Comparison of ENCODE assay signal across 8 cellular contexts in the genomic region with DNA sequence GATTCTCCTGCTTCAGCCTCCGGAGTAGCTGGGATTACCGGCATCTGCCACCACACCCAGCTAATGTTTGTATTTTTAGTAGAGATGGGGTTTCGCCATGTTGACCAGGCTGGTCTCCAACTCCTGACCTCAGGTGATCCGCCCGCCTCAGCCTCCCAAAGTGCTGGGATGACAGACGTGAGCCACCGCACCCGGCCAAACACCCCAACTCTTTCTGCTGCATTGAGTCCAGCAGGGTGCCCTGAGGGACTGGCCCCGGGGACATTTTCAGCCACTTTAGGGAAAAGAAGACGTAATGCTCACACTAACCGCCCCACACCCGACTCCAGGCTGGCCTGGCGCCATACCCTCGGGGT. TPM values are rescaled to one million over a fixed set of nuclear protein-coding genes. Genes with fewer than 3 reads are reported as not detected.
A peak's percentile ranks its signal among the peaks of the same experiment; 100 is the strongest.
DNase-seq lines count a peak whose midpoint lies in the region; TF ChIP-seq lines count a peak whose summit lies in the region.
"Not testable (repeated sequence)": the region's sequence is repeated elsewhere in the genome, so short reads cannot be mapped to it uniquely, and the experiment has no call there.

No MANE protein-coding gene starts in this region.

- intact Hi-C loops in colonic mucosa (cut with DNase I) = not testable (repeated sequence)

- H3K4me1 Mint-ChIP-seq in neural progenitor cell = peaks cover 29% of the 10 kb centered on the region

- H3K9ac ChIP-seq in colonic mucosa (ENCODE audit: low read depth in 2 of 2, low read length in 2 of 2) (peak overlapping the region; percentile 86 to 88), liver (ENCODE audit: low read depth in 1 of 2, low read length in 2 of 2) (peak overlapping the region; percentile 3 to 73)
- H3K9ac ChIP-seq in neural progenitor cell; smooth muscle cell (ENCODE audit: low read depth): not testable (repeated sequence)

- in situ Hi-C loops in HAP-1 (cut with MboI; ENCODE audit: low sequenced_read_pairs) = not testable (repeated sequence)

- not testable (repeated sequence) for DNase-seq in HAP-1 (ENCODE audit: low spot score in 2 of 2); RWPE1 (ENCODE audit: low spot score); colonic mucosa; cardiac muscle cell (ENCODE audit: low read depth in 1 of 2, low spot score in 1 of 2); neural progenitor cell (ENCODE audit: low spot score); smooth muscle cell (lab: John Stamatoyannopoulos, UW; ENCODE audit: unreplicated experiment)

- not testable (repeated sequence) for H3K79me2 ChIP-seq in neural progenitor cell (ENCODE audit: low read depth); smooth muscle cell (ENCODE audit: low read depth)

- H3K27me3 ChIP-seq in HAP-1 (ENCODE audit: low read depth); colonic mucosa; cardiac muscle cell; liver (ENCODE audit: control insufficient read depth in 4 of 4, insufficient read depth in 4 of 4, low read length in 3 of 4); neural progenitor cell; smooth muscle cell (ENCODE audit: low read depth): not testable (repeated sequence)

- WGBS in liver = 17% methylated on average over 14 of the region's 14 CpGs
- WGBS in smooth muscle cell (ENCODE audit: low lambda C conversion rate) = 76% methylated on average over 14 of the region's 14 CpGs

- H3K27ac ChIP-seq in 22Rv1 (peak overlapping the region; percentile 74), RWPE1 (peak overlapping the region; percentile 74), colonic mucosa (peak overlapping the region; percentile 62), cardiac muscle cell (peak overlapping the region; percentile 71), liver (ENCODE audit: low read depth in 1 of 2, low read length in 2 of 2) (peak overlapping the region; percentile 85 to 87)
- not testable (repeated sequence) for H3K27ac ChIP-seq in neural progenitor cell; smooth muscle cell (ENCODE audit: low read depth)

- H3K36me3 ChIP-seq in HAP-1 (replicated peaks); colonic mucosa; cardiac muscle cell; liver (ENCODE audit: control insufficient read depth in 4 of 4, insufficient read depth in 3 of 4, low read depth in 1 of 4, low read length in 3 of 4); neural progenitor cell; smooth muscle cell (ENCODE audit: low read depth): not testable (repeated sequence)

- not testable (repeated sequence) for H3F3A ChIP-seq in neural progenitor cell (ENCODE audit: low read depth); smooth muscle cell (ENCODE audit: low read depth)

- not testable (repeated sequence) for H3K36me3 Mint-ChIP-seq in neural progenitor cell

- H3K4me1 ChIP-seq in HAP-1 = peaks cover 12% of the 10 kb centered on the region
- H3K4me1 ChIP-seq in colonic mucosa; neural progenitor cell; smooth muscle cell (ENCODE audit: low read depth): not testable (repeated sequence)
- peaks cover 26% of the 10 kb centered on the region for H3K4me1 ChIP-seq in cardiac muscle cell (ENCODE audit: low read depth)
- H3K4me1 ChIP-seq in liver (ENCODE audit: control insufficient read depth in 4 of 4, insufficient read depth in 4 of 4, low read length in 3 of 4) = peaks cover 4 to 33% (median 22%) of the 10 kb centered on the region in 4 donors

- not testable (repeated sequence) for H4K20me1 ChIP-seq in neural progenitor cell (ENCODE audit: low read depth); smooth muscle cell (ENCODE audit: low read depth)

- not testable (repeated sequence) for H2AFZ ChIP-seq in neural progenitor cell (replicated peaks)
- H2AFZ ChIP-seq in smooth muscle cell (ENCODE audit: low read depth) = peak overlapping the region; percentile 58

- CTCF ChIA-PET in RWPE1 (lab: Yijun Ruan, JAX) = interaction anchor here (0.7 to 1.7 kb wide), 4 partner anchors 15 to 89 kb away, joined by 3 to 7 read pairs (median 6); no protein-coding TSS in a partner anchor

- H3K4me3 Mint-ChIP-seq in neural progenitor cell = not testable (repeated sequence)

- H3K9me3 ChIP-seq in HAP-1; colonic mucosa; cardiac muscle cell (ENCODE audit: low read depth); liver (ENCODE audit: control insufficient read depth in 4 of 4, low read length in 3 of 4); neural progenitor cell (ENCODE audit: low read depth); smooth muscle cell (replicated peaks; ENCODE audit: low read depth): not testable (repeated sequence)

- H3K27me3 Mint-ChIP-seq in neural progenitor cell (ENCODE audit: insufficient read depth, low read depth) = peaks cover 13% of the 10 kb centered on the region

- not testable (repeated sequence) for TF ChIP-seq CTCF in 22Rv1 (IDR thresholded peaks at IDR 0.05); RWPE1 (conservative IDR thresholded peaks at IDR 0.05; ENCODE audit: low read depth); colonic mucosa (IDR thresholded peaks at IDR 0.05); cardiac muscle cell (IDR thresholded peaks at IDR 0.05; ENCODE audit: low read depth, low read length); liver (IDR thresholded peaks at IDR 0.05; ENCODE audit: low read depth, low read length, missing input control); neural progenitor cell (IDR thresholded peaks at IDR 0.05); smooth muscle cell (IDR thresholded peaks at IDR 0.05; ENCODE audit: borderline replicate concordance, insufficient read depth, poor library complexity, severe bottlenecking)

- not testable (repeated sequence) for H3K9me3 Mint-ChIP-seq in neural progenitor cell

- peak overlapping the region; percentile 44 for H3K4me2 ChIP-seq in neural progenitor cell
- peak overlapping the region; percentile 69 for H3K4me2 ChIP-seq in smooth muscle cell

- POLR2A ChIA-PET in RWPE1 (lab: Yijun Ruan, JAX; ENCODE audit: low non-redundant PET) = not testable (repeated sequence)

- H3K4me3 ChIP-seq in HAP-1 (peak overlapping the region; percentile 13; the same call in 1 of the 2 replicates), colonic mucosa (peak overlapping the region; percentile 42), liver (ENCODE audit: low read depth in 1 of 3, low read length in 3 of 3) (peak overlapping the region; percentile 3 to 62 (median 3)), smooth muscle cell (peak overlapping the region; percentile 28)
- not testable (repeated sequence) for H3K4me3 ChIP-seq in cardiac muscle cell, neural progenitor cell

- not testable (repeated sequence) for H3K27ac Mint-ChIP-seq in neural progenitor cell

- TF ChIP-seq RAD21 in liver (IDR thresholded peaks at IDR 0.05) = not testable (repeated sequence)

RNA-seq across cellular contexts. Expression of gene SLC38A10, which starts 13.7 kb away (rescaled TPM):
- total RNA-seq in colonic mucosa (100 to 1,000 TPM in 1 of 2 donors, 10 to 100 TPM in 1; 67.5 to 139 TPM), cardiac muscle cell (104 and 131 TPM in 2 replicates), liver (100 to 1,000 TPM in 1 of 2 donors, 10 to 100 TPM in 1; 34.2 to 117 TPM), neural progenitor cell (ENCODE audit: low replicate concordance) (8.3 and 31.4 TPM in 2 replicates), smooth muscle cell (61.4 and 61.6 TPM in 2 replicates)
- polyA plus RNA-seq in cardiac muscle cell (68.1 and 94.4 TPM in 2 replicates), liver (10 to 100 TPM; 29.3 to 75.2 TPM), smooth muscle cell (97.1 and 98.4 TPM in 2 replicates)
